21 cellular contexts compared by ENCODE assay signal in the genomic region with DNA sequence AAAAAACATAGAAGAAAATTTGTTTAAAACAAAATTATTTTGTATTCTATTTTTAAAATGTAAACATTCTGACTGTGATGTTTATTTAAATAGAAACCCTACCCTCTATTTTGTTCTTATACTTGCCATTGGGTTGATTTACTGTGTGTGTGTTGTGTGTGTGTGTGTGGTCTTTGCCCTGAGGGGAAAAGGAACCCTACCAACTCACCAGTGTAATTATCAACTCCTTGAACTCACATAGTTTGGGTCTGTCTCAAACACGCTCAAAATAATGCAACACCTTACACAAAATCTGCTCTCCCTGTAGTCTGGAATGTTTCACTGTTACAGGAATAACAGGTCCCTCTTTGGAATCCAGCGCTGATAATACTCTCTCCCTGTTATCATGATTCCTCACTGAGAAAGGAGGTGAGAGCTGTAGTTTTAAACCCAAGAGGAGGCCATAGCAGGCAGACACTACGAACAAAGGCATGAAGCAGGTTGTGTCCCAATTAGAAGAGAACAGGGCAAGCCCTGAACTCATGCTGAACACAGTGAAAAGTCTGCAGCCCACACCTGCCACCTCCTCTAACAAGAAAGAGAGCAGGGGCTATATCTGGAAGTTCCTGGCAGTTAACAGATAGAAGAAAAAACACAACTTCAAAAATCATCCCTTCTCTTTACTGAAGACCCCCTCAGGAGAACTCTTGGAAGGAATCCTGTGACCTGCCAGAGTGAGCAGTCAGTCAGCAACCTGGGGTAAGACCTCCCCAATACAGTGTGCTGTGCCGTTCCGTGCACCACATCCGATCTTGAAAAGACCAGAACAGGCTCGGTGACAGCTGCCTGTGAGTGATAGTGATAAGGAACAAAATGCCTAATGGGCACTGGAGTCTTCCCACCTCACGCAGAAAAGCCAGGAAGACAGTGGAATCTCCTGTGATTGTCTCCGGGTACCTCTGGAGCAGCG.
"Had no signal": no experiment of that assay in that cellular context is flagged by ENCODE, and none has a peak within 500 bp of the region (broad histone marks: within the 10 kb centered on the region; RNA-seq: fewer than 3 reads in every experiment).

No MANE protein-coding gene starts in this region.

- H3K27ac ChIP-seq: foreskin keratinocyte, sigmoid colon, upper lobe of right lung had no signal

- DNase-seq: activated CD4-positive, alpha-beta T cell treated with anti-CD3 and anti-CD28 coated beads, Interleukin-2, amount 10 ng/mL, durations not matched to agents 24 days and 14 days; activated CD8-positive, alpha-beta memory T cell treated with anti-CD3 and anti-CD28 coated beads, Interleukin-2, amount 10 ng/mL, durations not matched to agents 7 days and 5 days; activated CD8-positive, alpha-beta T cell treated with anti-CD3 and anti-CD28 coated beads for 36 hours; activated effector memory CD4-positive, alpha-beta T cell treated with anti-CD3 and anti-CD28 coated beads, Interleukin-2, amount 50 U/mL, for 16 hours; activated naive CD4-positive, alpha-beta T cell treated with anti-CD3 and anti-CD28 coated beads, Interleukin-2, amount 50 U/mL, for 16 hours; activated T-cell treated with anti-CD3 and anti-CD28 coated beads for 4 hours; anterior cingulate cortex; caudate nucleus; effector CD4-positive, alpha-beta T cell; erythroblast; foreskin keratinocyte; mesenchymal stem cell; naive thymus-derived CD4-positive, alpha-beta T cell; retina; sigmoid colon; stimulated activated CD4-positive, alpha-beta T cell treated with anti-CD3 and anti-CD28 coated beads, Interleukin-15, amount 100 ng/mL, for 24 hours; stimulated activated naive CD4-positive, alpha-beta T cell treated with Interleukin-2 at 50 U/mL for 16 hours; T-helper 9 cell; upper lobe of right lung had no signal

- H3K9me3 ChIP-seq: sigmoid colon, upper lobe of right lung had no signal

- H3K4me3 ChIP-seq: sigmoid colon, smooth muscle cell, upper lobe of right lung had no signal

- H3K27me3 ChIP-seq: foreskin keratinocyte, sigmoid colon, upper lobe of right lung had no signal

- H3K4me2 ChIP-seq: smooth muscle cell had no signal

- ATAC-seq: activated CD4-positive, CD25-positive, alpha-beta regulatory T cell treated with anti-CD3 and anti-CD28 coated beads, Interleukin-2, amount 50 U/mL, for 24 hours; activated CD8-positive, alpha-beta memory T cell treated with anti-CD3 and anti-CD28 coated beads, Interleukin-2, amount 10 ng/mL, durations not matched to agents 7 days and 5 days; activated CD8-positive, alpha-beta T cell treated with anti-CD3 and anti-CD28 coated beads for 36 hours; foreskin keratinocyte; naive thymus-derived CD4-positive, alpha-beta T cell; upper lobe of right lung had no signal

- H3K36me3 ChIP-seq: sigmoid colon, upper lobe of right lung had no signal

- H3K4me1 ChIP-seq: foreskin keratinocyte, sigmoid colon, upper lobe of right lung had no signal
